Comparison of ENCODE assay signal across 15 cellular contexts in the genomic region with DNA sequence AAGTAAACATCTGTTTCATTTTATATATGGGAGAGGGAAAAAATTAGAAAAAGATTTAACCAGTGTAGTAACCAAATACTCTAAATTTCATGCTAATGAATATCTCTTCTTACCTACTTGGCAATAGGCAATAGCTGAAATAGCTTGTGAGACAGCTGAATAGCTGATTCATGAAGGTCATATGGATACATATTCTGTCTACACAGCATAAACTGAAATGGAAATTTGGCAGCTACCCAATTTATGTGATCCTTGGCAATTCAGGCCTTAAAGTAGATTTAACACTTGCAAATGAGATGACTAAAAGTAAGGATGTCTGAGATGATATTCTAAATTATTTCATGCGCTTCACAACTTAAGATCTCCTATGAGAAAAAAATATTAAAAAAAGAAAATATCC.
DNase-seq lines count a peak whose midpoint lies in the region; ATAC-seq, FAIRE-seq and TF ChIP-seq lines count a peak whose summit lies in the region.
"Had no signal": no experiment of that assay in that cellular context is flagged by ENCODE, and none has a peak within 500 bp of the region (broad histone marks: within the 10 kb centered on the region; RNA-seq: fewer than 3 reads in every experiment).

No MANE protein-coding gene starts in this region.

- H3K9me1 ChIP-seq in K562 (ENCODE audit: control insufficient read depth, insufficient read depth, low read length): no peaks in the 10 kb centered on the region

- no peak for TF ChIP-seq CTCF in K562 (IDR thresholded peaks at IDR 0.05 in 2 of 3, conservative IDR thresholded peaks at IDR 0.05 in 1 of 3; ENCODE audit: insufficient read depth in 2 of 3, low read depth in 1 of 3, low read length in 3 of 3)

- no peaks in the 10 kb centered on the region for H3K9me3 ChIP-seq in K562 (replicated peaks; ENCODE audit: control insufficient read depth, insufficient read depth, low read depth, low read length)

- H3K36me3 Mint-ChIP-seq in activated T-cell treated with anti-CD3 and anti-CD28 coated beads, Interleukin-2, amount 50 U/mL, for 4 hours (ENCODE audit: insufficient read depth): no peaks in the 10 kb centered on the region
- H3K36me3 Mint-ChIP-seq: naive thymus-derived CD4-positive, alpha-beta T cell had no signal

- H3K4me3 ChIP-seq in K562: no peak overlapping the region

- H3K9ac ChIP-seq in K562 (ENCODE audit: insufficient read depth in 1 of 2, low read depth in 2 of 2, low read length in 2 of 2): no peak overlapping the region

- TF ChIP-seq POLR2A in K562 (conservative IDR thresholded peaks at IDR 0.05): no peak

- no peak for ATAC-seq in K562
- ATAC-seq in activated T-cell treated with anti-CD3 and anti-CD28 coated beads, Interleukin-2, amount 50 U/mL, for 4 hours: no peak
- no peak for ATAC-seq in HG02610 (IDR thresholded peaks at IDR 0.05; ENCODE audit: unreplicated experiment)
- ATAC-seq: activated CD8-positive, alpha-beta T cell treated with anti-CD3 and anti-CD28 coated beads for 36 hours; naive thymus-derived CD4-positive, alpha-beta T cell had no signal

- H3K79me2 ChIP-seq in K562 (ENCODE audit: control insufficient read depth, insufficient read depth, low read length): no peaks in the 10 kb centered on the region

- H3K36me3 ChIP-seq in K562 (ENCODE audit: control insufficient read depth, insufficient read depth, low read length): no peaks in the 10 kb centered on the region

- intact Hi-C loops in K562 (cut with micrococcal nuclease): no loop called here

- H3K27me3 Mint-ChIP-seq in activated T-cell treated with anti-CD3 and anti-CD28 coated beads, Interleukin-2, amount 50 U/mL, for 4 hours (ENCODE audit: low read depth): no peaks in the 10 kb centered on the region
- H3K27me3 Mint-ChIP-seq: activated CD8-positive, alpha-beta T cell treated with anti-CD3 and anti-CD28 coated beads for 36 hours; naive thymus-derived CD4-positive, alpha-beta T cell had no signal

- BruUV-seq in K562 (replicated peaks; lab: Mats Ljungman, UMichigan): no TSS peak

- no peaks in the 10 kb centered on the region for H3K4me1 ChIP-seq in K562 (replicated peaks in 1 of 2; ENCODE audit: control insufficient read depth in 2 of 2, insufficient read depth in 2 of 2, low read length in 2 of 2)

- no peak overlapping the region for H3K27ac ChIP-seq in K562 (ENCODE audit: extremely low read depth, low read depth, low read length)
- H3K27ac ChIP-seq: 22Rv1, VCaP had no signal

- H3K27me3 ChIP-seq in K562 (ENCODE audit: control insufficient read depth in 2 of 2, insufficient read depth in 2 of 2, low read length in 2 of 2): no peaks in the 10 kb centered on the region

- H2AFZ ChIP-seq in K562 (ENCODE audit: low read depth, low read length): no peak overlapping the region

- FAIRE-seq in K562 (lab: Jason Lieb, UNC): no peak

- no peaks in the 10 kb centered on the region for H3K4me1 Mint-ChIP-seq in activated T-cell treated with anti-CD3 and anti-CD28 coated beads, Interleukin-2, amount 50 U/mL, for 4 hours (ENCODE audit: low read depth)
- H3K4me1 Mint-ChIP-seq: naive thymus-derived CD4-positive, alpha-beta T cell had no signal

- no peak overlapping the region for H3K4me2 ChIP-seq in K562 (ENCODE audit: insufficient read depth, low read length)

- TF ChIP-seq EP300 in K562 (IDR thresholded peaks at IDR 0.05; ENCODE audit: low read length): no peak

- no peaks in the 10 kb centered on the region for H3K9me3 Mint-ChIP-seq in activated T-cell treated with anti-CD3 and anti-CD28 coated beads, Interleukin-2, amount 50 U/mL, for 4 hours
- H3K9me3 Mint-ChIP-seq: activated CD8-positive, alpha-beta T cell treated with anti-CD3 and anti-CD28 coated beads for 36 hours; naive thymus-derived CD4-positive, alpha-beta T cell had no signal

- 11% methylated on average over 1 of the region's 1 CpG for WGBS in K562 (ENCODE audit: insufficient coverage, low coverage, missing lambda C conversion rate)

- H3K4me3 Mint-ChIP-seq in activated T-cell treated with anti-CD3 and anti-CD28 coated beads, Interleukin-2, amount 50 U/mL, for 4 hours: no peak overlapping the region
- H3K4me3 Mint-ChIP-seq: activated CD8-positive, alpha-beta T cell treated with anti-CD3 and anti-CD28 coated beads for 36 hours; naive thymus-derived CD4-positive, alpha-beta T cell had no signal

- H4K20me1 ChIP-seq in K562 (replicated peaks; ENCODE audit: control insufficient read depth, insufficient read depth, low read length): no peaks in the 10 kb centered on the region

- DNase-seq in DMS 273 (lab: John Stamatoyannopoulos, UW; ENCODE audit: unreplicated experiment) (peak; percentile 45), DMS 273 treated with DMSO at 0.1 percent for 48 hours (lab: John Stamatoyannopoulos, UW) (no peak), NCI-H446 (lab: John Stamatoyannopoulos, UW) (peak; percentile 56 to 89), K562 (ENCODE audit: extremely low read depth in 1 of 4, low spot score in 3 of 4) (no peak), lung microvascular endothelial cell (ENCODE audit: low read depth in 2 of 2) (peak; percentile 56 to 60)
- DNase-seq in stimulated activated CD4-positive, alpha-beta T cell treated with anti-CD3 and anti-CD28 coated beads, Interleukin-2, amount 100 ng/mL, for 48 hours: no peak
- DNase-seq in activated T-cell treated with anti-CD3 and anti-CD28 coated beads, Interleukin-2, amount 50 U/mL, for 4 hours: no peak
- DNase-seq: activated CD8-positive, alpha-beta T cell treated with anti-CD3 and anti-CD28 coated beads for 36 hours; activated effector memory CD4-positive, alpha-beta T cell treated with Interleukin-2 at 50 U/mL for 16 hours; anterior cingulate cortex; MM.1S; naive thymus-derived CD4-positive, alpha-beta T cell had no signal

- TF ChIP-seq RAD21 in K562 (CRISPR knock-in tag; conservative IDR thresholded peaks at IDR 0.05 in 1 of 2, IDR thresholded peaks at IDR 0.05 in 1 of 2): no peak

- CTCF ChIA-PET in K562 (lab: Yijun Ruan, JAX; ENCODE audit: low intra/inter-chr PET ratio): no interaction called here

- POLR2A ChIA-PET in K562 (lab: Yijun Ruan, JAX): no interaction called here

- in situ Hi-C loops in K562 (cut with MboI): no loop called here

TF ChIP-seq in K562, 482 proteins besides CTCF, POLR2A, EP300 and RAD21 (continues in another document):
- TF ChIP-seq GATAD2A (IDR thresholded peaks at IDR 0.05) (no peak), TOE1 (IDR thresholded peaks at IDR 0.05; ENCODE audit: borderline replicate concordance) (no peak), TOE1 (CRISPR knock-in tag; IDR thresholded peaks at IDR 0.05; ENCODE audit: borderline replicate concordance, low read depth) (no peak), HLTF (IDR thresholded peaks at IDR 0.05) (no peak), HIVEP1 (CRISPR knock-in tag; IDR thresholded peaks at IDR 0.05) (no peak), POLR2G (IDR thresholded peaks at IDR 0.05; ENCODE audit: low read depth, low read length) (no peak), SMARCC2 (IDR thresholded peaks at IDR 0.05; ENCODE audit: low read depth) (no peak), MAFK (IDR thresholded peaks at IDR 0.05; ENCODE audit: low read length) (peak; percentile 41; the same call in 1 of the 2 replicates)
- TF ChIP-seq, protein P1, sequence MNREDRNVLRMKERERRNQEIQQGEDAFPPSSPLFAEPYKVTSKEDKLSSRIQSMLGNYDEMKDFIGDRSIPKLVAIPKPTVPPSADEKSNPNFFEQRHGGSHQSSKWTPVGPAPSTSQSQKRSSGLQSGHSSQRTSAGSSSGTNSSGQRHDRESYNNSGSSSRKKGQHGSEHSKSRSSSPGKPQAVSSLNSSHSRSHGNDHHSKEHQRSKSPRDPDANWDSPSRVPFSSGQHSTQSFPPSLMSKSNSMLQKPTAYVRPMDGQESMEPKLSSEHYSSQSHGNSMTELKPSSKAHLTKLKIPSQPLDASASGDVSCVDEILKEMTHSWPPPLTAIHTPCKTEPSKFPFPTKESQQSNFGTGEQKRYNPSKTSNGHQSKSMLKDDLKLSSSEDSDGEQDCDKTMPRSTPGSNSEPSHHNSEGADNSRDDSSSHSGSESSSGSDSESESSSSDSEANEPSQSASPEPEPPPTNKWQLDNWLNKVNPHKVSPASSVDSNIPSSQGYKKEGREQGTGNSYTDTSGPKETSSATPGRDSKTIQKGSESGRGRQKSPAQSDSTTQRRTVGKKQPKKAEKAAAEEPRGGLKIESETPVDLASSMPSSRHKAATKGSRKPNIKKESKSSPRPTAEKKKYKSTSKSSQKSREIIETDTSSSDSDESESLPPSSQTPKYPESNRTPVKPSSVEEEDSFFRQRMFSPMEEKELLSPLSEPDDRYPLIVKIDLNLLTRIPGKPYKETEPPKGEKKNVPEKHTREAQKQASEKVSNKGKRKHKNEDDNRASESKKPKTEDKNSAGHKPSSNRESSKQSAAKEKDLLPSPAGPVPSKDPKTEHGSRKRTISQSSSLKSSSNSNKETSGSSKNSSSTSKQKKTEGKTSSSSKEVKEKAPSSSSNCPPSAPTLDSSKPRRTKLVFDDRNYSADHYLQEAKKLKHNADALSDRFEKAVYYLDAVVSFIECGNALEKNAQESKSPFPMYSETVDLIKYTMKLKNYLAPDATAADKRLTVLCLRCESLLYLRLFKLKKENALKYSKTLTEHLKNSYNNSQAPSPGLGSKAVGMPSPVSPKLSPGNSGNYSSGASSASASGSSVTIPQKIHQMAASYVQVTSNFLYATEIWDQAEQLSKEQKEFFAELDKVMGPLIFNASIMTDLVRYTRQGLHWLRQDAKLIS (CRISPR knock-in tag; IDR thresholded peaks at IDR 0.05): no peak
- TF ChIP-seq, protein P2, sequence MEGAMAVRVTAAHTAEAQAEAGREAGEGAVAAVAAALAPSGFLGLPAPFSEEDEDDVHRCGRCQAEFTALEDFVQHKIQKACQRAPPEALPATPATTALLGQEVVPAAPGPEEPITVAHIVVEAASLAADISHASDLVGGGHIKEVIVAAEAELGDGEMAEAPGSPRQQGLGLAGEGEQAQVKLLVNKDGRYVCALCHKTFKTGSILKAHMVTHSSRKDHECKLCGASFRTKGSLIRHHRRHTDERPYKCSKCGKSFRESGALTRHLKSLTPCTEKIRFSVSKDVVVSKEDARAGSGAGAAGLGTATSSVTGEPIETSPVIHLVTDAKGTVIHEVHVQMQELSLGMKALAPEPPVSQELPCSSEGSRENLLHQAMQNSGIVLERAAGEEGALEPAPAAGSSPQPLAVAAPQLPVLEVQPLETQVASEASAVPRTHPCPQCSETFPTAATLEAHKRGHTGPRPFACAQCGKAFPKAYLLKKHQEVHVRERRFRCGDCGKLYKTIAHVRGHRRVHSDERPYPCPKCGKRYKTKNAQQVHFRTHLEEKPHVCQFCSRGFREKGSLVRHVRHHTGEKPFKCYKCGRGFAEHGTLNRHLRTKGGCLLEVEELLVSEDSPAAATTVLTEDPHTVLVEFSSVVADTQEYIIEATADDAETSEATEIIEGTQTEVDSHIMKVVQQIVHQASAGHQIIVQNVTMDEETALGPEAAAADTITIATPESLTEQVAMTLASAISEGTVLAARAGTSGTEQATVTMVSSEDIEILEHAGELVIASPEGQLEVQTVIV (CRISPR knock-in tag; IDR thresholded peaks at IDR 0.05; ENCODE audit: borderline replicate concordance): no peak

Comparison
In these comparisons a context has a peak if more than half of its experiments do, and no peak if none do; other contexts are left out.
1. DNase-seq: peak in DMS 273 (single experiment), NCI-H446 (2 of 2) and lung microvascular endothelial cell (2 of 2); none in DMS 273 treated with DMSO at 0.1 percent for 48 hours (single experiment), K562 (0 of 4), stimulated activated CD4-positive, alpha-beta T cell treated with anti-CD3 and anti-CD28 coated beads, Interleukin-2, amount 100 ng/mL, for 48 hours (0 of 2) and activated T-cell treated with anti-CD3 and anti-CD28 coated beads, Interleukin-2, amount 50 U/mL, for 4 hours (single experiment).